In the genomic region with DNA sequence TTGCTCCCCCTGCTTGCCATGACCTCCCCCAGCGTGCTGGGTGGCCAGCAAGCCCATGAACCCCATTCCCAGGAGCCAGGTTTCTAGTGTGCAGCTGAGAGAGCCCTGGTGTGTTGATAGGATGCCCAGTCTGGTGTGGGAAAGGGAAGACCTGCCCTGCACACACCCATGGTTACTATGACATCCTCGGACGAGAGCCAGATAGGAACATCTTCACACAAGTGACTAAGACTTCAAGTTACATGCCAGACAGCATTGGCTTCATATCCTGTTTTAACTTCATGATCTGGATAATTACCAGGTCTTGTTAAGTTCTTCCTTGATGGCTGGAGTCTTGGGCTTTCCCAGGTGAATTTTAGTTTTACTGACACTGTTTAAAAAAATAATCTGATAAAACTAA, we compare ENCODE assay signal across 20 cellular contexts.
"Had no signal": no experiment of that assay in that cellular context is flagged by ENCODE, and none has a peak within 500 bp of the region (broad histone marks: within the 10 kb centered on the region; RNA-seq: fewer than 3 reads in every experiment).

No MANE protein-coding gene starts in this region.

- DNase-seq: activated CD4-positive, alpha-beta T cell treated with anti-CD3 and anti-CD28 coated beads, Interleukin-2, amount 10 ng/mL, durations not matched to agents 7 days and 5 days; activated CD4-positive, CD25-positive, alpha-beta regulatory T cell treated with anti-CD3 and anti-CD28 coated beads, Interleukin-2, amount 50 U/mL, for 72 hours; activated CD8-positive, alpha-beta memory T cell treated with anti-CD3 and anti-CD28 coated beads, Interleukin-2, amount 10 ng/mL, durations not matched to agents 7 days and 5 days; activated CD8-positive, alpha-beta T cell treated with anti-CD3 and anti-CD28 coated beads for 36 hours; activated T-cell treated with anti-CD3 and anti-CD28 coated beads for 4 hours; aorta; erythroblast; gastrocnemius medialis; head of caudate nucleus; hypothalamus; left ventricle myocardium superior; midbrain; natural killer cell; stimulated activated CD4-positive, alpha-beta T cell treated with anti-CD3 and anti-CD28 coated beads, Interleukin-4, amount 100 ng/mL, for 24 hours; stimulated activated naive CD8-positive, alpha-beta T cell treated with anti-CD3 and anti-CD28 coated beads, Interleukin-15, Interleukin-2, amounts not matched to agents 100 U/mL and 50 U/mL, for 24 hours; thyroid gland; uterus; WERI-Rb-1 had no signal

- ATAC-seq: activated CD8-positive, alpha-beta memory T cell treated with anti-CD3 and anti-CD28 coated beads, Interleukin-2, amount 10 ng/mL, durations not matched to agents 7 days and 5 days; activated CD8-positive, alpha-beta T cell treated with anti-CD3 and anti-CD28 coated beads for 36 hours; activated naive CD4-positive, alpha-beta T cell treated with anti-CD3 and anti-CD28 coated beads, Interleukin-2, amount 50 U/mL, for 72 hours; gastrocnemius medialis; left ventricle myocardium superior; natural killer cell; stimulated activated naive CD8-positive, alpha-beta T cell treated with anti-CD3 and anti-CD28 coated beads, Interleukin-15, Interleukin-2, amounts not matched to agents 100 U/mL and 50 U/mL, for 24 hours had no signal

- H3K27ac ChIP-seq: gastrocnemius medialis, right atrium auricular region, thyroid gland, uterus, WERI-Rb-1 had no signal

- H3K4me3 ChIP-seq: gastrocnemius medialis, right atrium auricular region, thyroid gland, uterus had no signal

- H3K36me3 ChIP-seq: gastrocnemius medialis, right atrium auricular region, thyroid gland, uterus, WERI-Rb-1 had no signal

- H3K9me3 ChIP-seq: thyroid gland had no signal

- H3K27me3 ChIP-seq: gastrocnemius medialis, right atrium auricular region, thyroid gland, uterus had no signal

- H3K4me1 ChIP-seq: gastrocnemius medialis, right atrium auricular region, thyroid gland, uterus had no signal
